ENCODE assay signal across 14 cellular contexts in the genomic region with DNA sequence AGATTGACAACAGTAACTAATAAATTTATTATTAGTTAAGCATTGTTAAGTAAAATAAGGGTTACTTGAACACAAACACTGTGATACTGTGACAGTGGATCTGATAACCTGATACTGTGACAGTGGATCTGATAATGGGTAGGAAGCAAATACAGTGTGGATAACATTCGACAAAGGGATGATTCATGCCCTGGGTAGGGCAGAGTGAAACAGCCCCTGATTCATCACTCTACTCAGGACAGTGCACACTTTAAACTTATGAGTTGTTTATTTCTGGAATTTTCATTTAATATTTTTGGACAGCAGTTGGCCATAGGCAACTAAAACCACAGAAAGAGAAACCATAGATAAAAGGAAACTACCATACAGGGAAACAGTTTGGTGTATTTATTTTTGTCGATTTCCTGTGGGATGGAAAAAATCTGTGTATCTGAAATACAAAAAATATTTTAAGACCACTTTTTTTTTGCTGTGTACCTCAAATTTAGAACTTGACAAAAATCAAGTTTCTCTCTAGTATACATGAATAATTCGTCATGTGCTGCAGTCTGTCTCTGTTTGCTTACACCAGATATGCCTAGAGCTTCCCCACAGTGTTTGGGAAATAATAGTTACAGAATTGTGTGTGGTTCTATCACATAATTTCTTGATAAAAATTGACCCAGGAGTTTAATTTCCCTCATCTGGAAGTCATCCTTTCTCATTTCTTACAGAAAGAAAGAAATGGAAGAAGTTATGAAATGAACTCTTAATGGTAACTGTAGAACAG.
DNase-seq lines count a peak whose midpoint lies in the region; ATAC-seq, FAIRE-seq and TF ChIP-seq lines count a peak whose summit lies in the region.
"Had no signal": no experiment of that assay in that cellular context is flagged by ENCODE, and none has a peak within 500 bp of the region (broad histone marks: within the 10 kb centered on the region; RNA-seq: fewer than 3 reads in every experiment).

No MANE protein-coding gene starts in this region.

- DNase-seq in DMS53 (lab: John Stamatoyannopoulos, UW) (peak; percentile 39), astrocyte (ENCODE audit: low read depth) (peak; percentile 71), HepG2 (ENCODE audit: low spot score) (peak; percentile 31), HEK293T (ENCODE audit: extremely low spot score) (no peak), activated gamma-delta T cell (lab: John Stamatoyannopoulos, UW) (no peak), cardiac septum (ENCODE audit: low spot score) (no peak), SJCRH30 (no peak)
- DNase-seq: Calu3; effector memory CD4-positive, alpha-beta T cell; left colon; psoas muscle had no signal

- peaks cover 3% of the 10 kb centered on the region for H3K9me3 Mint-ChIP-seq in astrocyte (ENCODE audit: unreplicated experiment)
- H3K9me3 Mint-ChIP-seq: activated T-helper 1 cell treated with anti-CD3 and anti-CD28 coated beads, Interleukin-12 subunit alpha, Interleukin-12 subunit beta, Interleukin-2, Interleukin-4 antibody, amounts not matched to agents 30 ng/mL and 10 ng/mL and 1 ng/mL, durations not matched to agents 14 hours and 24 hours and 36 hours; T-helper 1 cell treated with Interleukin-12 subunit alpha and Interleukin-12 subunit beta and Interleukin-4 antibody, amounts not matched to agents 30 μg/mL and 1 μg/mL, for 36 hours had no signal

- H3K27me3 ChIP-seq in astrocyte (ENCODE audit: insufficient read depth, low read length) = no peaks in the 10 kb centered on the region
- no peaks in the 10 kb centered on the region for H3K27me3 ChIP-seq in HepG2 (ENCODE audit: control insufficient read depth in 1 of 2, insufficient read depth in 2 of 2, low read length in 2 of 2)
- no peaks in the 10 kb centered on the region for H3K27me3 ChIP-seq in SJCRH30

- no peaks in the 10 kb centered on the region for H3K36me3 ChIP-seq in astrocyte (ENCODE audit: insufficient read depth, low read length)
- no peaks in the 10 kb centered on the region for H3K36me3 ChIP-seq in HepG2 (replicated peaks in 1 of 2; ENCODE audit: control insufficient read depth in 1 of 2, insufficient read depth in 2 of 2, low read length in 2 of 2)
- H3K36me3 ChIP-seq in SJCRH30 = no peaks in the 10 kb centered on the region

- no peak overlapping the region for H3K4me3 Mint-ChIP-seq in astrocyte (ENCODE audit: unreplicated experiment)
- H3K4me3 Mint-ChIP-seq: activated T-helper 1 cell treated with anti-CD3 and anti-CD28 coated beads, Interleukin-12 subunit alpha, Interleukin-12 subunit beta, Interleukin-2, Interleukin-4 antibody, amounts not matched to agents 30 ng/mL and 10 ng/mL and 1 ng/mL, durations not matched to agents 14 hours and 24 hours and 36 hours; T-helper 1 cell treated with Interleukin-12 subunit alpha and Interleukin-12 subunit beta and Interleukin-4 antibody, amounts not matched to agents 30 μg/mL and 1 μg/mL, for 36 hours had no signal

- H3K4me3 ChIP-seq in astrocyte (ENCODE audit: insufficient read depth, low read depth, low read length) = no peak overlapping the region
- H3K4me3 ChIP-seq in HepG2 (replicated peaks in 1 of 3; ENCODE audit: insufficient read depth in 1 of 3, low read depth in 2 of 3, low read length in 3 of 3) = no peak overlapping the region
- H3K4me3 ChIP-seq in SJCRH30 = no peak overlapping the region
- H3K4me3 ChIP-seq: psoas muscle had no signal

- H3K36me3 Mint-ChIP-seq in astrocyte (ENCODE audit: low read depth, unreplicated experiment) = no peaks in the 10 kb centered on the region

- peaks cover 28% of the 10 kb centered on the region for H3K4me1 Mint-ChIP-seq in astrocyte (ENCODE audit: low read depth, unreplicated experiment)

- H4K20me1 ChIP-seq in astrocyte (ENCODE audit: insufficient read depth, low read length) (no peaks in the 10 kb centered on the region), HepG2 (ENCODE audit: insufficient read depth, low read length) (no peaks in the 10 kb centered on the region)

- H3K79me2 ChIP-seq in astrocyte (ENCODE audit: insufficient read depth, low read length) = no peaks in the 10 kb centered on the region
- H3K79me2 ChIP-seq in HepG2 (ENCODE audit: insufficient read depth, low read length) = no peaks in the 10 kb centered on the region

- no peak for TF ChIP-seq RAD21 in HepG2 (CRISPR knock-in tag; IDR thresholded peaks at IDR 0.05)

- H3K9me3 ChIP-seq in astrocyte (ENCODE audit: insufficient read depth, low read depth, low read length) (no peaks in the 10 kb centered on the region), HepG2 (ENCODE audit: low read length) (no peaks in the 10 kb centered on the region), SJCRH30 (replicated peaks) (no peaks in the 10 kb centered on the region)
- H3K9me3 ChIP-seq: psoas muscle had no signal

- peak overlapping the region; percentile 24 for H3K27ac ChIP-seq in astrocyte (ENCODE audit: low read depth, low read length)
- no peak overlapping the region for H3K27ac ChIP-seq in HepG2 (ENCODE audit: extremely low read length, insufficient read depth, low read length)
- H3K27ac ChIP-seq in SJCRH30 = no peak overlapping the region
- H3K27ac ChIP-seq: psoas muscle had no signal

- H3K4me1 ChIP-seq in astrocyte (ENCODE audit: insufficient read depth, low read length) = peaks cover 16% of the 10 kb centered on the region
- H3K4me1 ChIP-seq in HepG2 (ENCODE audit: insufficient read depth, low read length) = no peaks in the 10 kb centered on the region
- no peaks in the 10 kb centered on the region for H3K4me1 ChIP-seq in SJCRH30
- H3K4me1 ChIP-seq: psoas muscle had no signal

- H3K27ac Mint-ChIP-seq in astrocyte (ENCODE audit: unreplicated experiment) = peak overlapping the region; percentile 63
- H3K27ac Mint-ChIP-seq: activated T-helper 1 cell treated with anti-CD3 and anti-CD28 coated beads, Interleukin-12 subunit alpha, Interleukin-12 subunit beta, Interleukin-2, Interleukin-4 antibody, amounts not matched to agents 30 ng/mL and 10 ng/mL and 1 ng/mL, durations not matched to agents 14 hours and 24 hours and 36 hours; T-helper 1 cell treated with Interleukin-12 subunit alpha and Interleukin-12 subunit beta and Interleukin-4 antibody, amounts not matched to agents 30 μg/mL and 1 μg/mL, for 36 hours had no signal

- TF ChIP-seq CTCF in astrocyte (IDR thresholded peaks at IDR 0.05; ENCODE audit: insufficient read depth, low read depth, low read length) (no peak), HepG2 (CRISPR knock-in tag; IDR thresholded peaks at IDR 0.05) (no peak)

- no peak overlapping the region for H3K9ac ChIP-seq in astrocyte (ENCODE audit: low read length)
- H3K9ac ChIP-seq in HepG2 (ENCODE audit: insufficient read depth, low read depth, low read length) = no peak overlapping the region

- POLR2A ChIA-PET in HepG2 (lab: Yijun Ruan, JAX) = no interaction called here
- POLR2A ChIA-PET in HEK293T (lab: Yijun Ruan, JAX) = no interaction called here

- H3K4me2 ChIP-seq in astrocyte (ENCODE audit: low read length) (peak overlapping the region; percentile 42), HepG2 (ENCODE audit: low read depth, low read length) (no peak overlapping the region)

- 25% methylated on average over 3 of the region's 3 CpGs for WGBS in HepG2 (ENCODE audit: low lambda C conversion rate)

- intact Hi-C loops in HepG2 (cut with micrococcal nuclease; ENCODE audit: unreplicated experiment) = no loop called here
- intact Hi-C loops in cardiac septum (cut with DNase I) = no loop called here

- BruUV-seq in HepG2 (replicated peaks; lab: Mats Ljungman, UMichigan) = no TSS peak

- TF ChIP-seq EP300 in HepG2 (IDR thresholded peaks at IDR 0.05; ENCODE audit: low read depth in 2 of 2, low read length in 2 of 2) (no peak), HepG2 (CRISPR knock-in tag; IDR thresholded peaks at IDR 0.05; ENCODE audit: borderline replicate concordance) (no peak)

- no peak for TF ChIP-seq POLR2A in HepG2 (IDR thresholded peaks at IDR 0.05; ENCODE audit: insufficient read depth in 1 of 2, low read depth in 2 of 2, low read length in 2 of 2)

- in situ Hi-C loops in HepG2 (cut with HindIII; ENCODE audit: extremely low pct_ligation_motif_present, low pct_unique_long_range_greater_than_20kb) = no loop called here

- CTCF ChIA-PET in HepG2 (lab: Yijun Ruan, JAX; ENCODE audit: low intra/inter-chr PET ratio, low total read pairs) (no interaction called here), HEK293T (lab: Yijun Ruan, JAX) (no interaction called here)

- no peaks in the 10 kb centered on the region for H3K27me3 Mint-ChIP-seq in astrocyte (ENCODE audit: low read depth, unreplicated experiment)

- no peak overlapping the region for H2AFZ ChIP-seq in astrocyte (ENCODE audit: low read depth, low read length)
- H2AFZ ChIP-seq in HepG2 (ENCODE audit: low read length) = no peak overlapping the region

- ATAC-seq in HG03565 (IDR thresholded peaks at IDR 0.05; ENCODE audit: unreplicated experiment) (peak; percentile 57), HepG2 (peak; percentile 59; the same call in 1 of the 3 replicates)
- ATAC-seq: left colon, psoas muscle had no signal

- FAIRE-seq in astrocyte (lab: Jason Lieb, UNC) = no peak
- FAIRE-seq in HepG2 (lab: Jason Lieb, UNC) = no peak

TF ChIP-seq in HepG2, 621 proteins besides CTCF, POLR2A, EP300 and RAD21 (continues in another document):
- TF ChIP-seq FOSL2 (CRISPR knock-in tag; IDR thresholded peaks at IDR 0.05) = peak; percentile 56

TF ChIP-seq in HEK293T, 16 proteins besides CTCF, POLR2A, EP300 and RAD21:
- no peak for TF ChIP-seq LEF1 (IDR thresholded peaks at IDR 0.05; ENCODE audit: borderline replicate concordance)
- no peak for TF ChIP-seq FOXA1 (IDR thresholded peaks at IDR 0.05)

Comparison
In these comparisons a context has a peak if more than half of its experiments do, and no peak if none do; other contexts are left out.
1. DNase-seq: peak in DMS53 (single experiment), astrocyte (single experiment) and HepG2 (single experiment); none in HEK293T (single experiment), activated gamma-delta T cell (single experiment), cardiac septum (single experiment) and SJCRH30 (0 of 2).